Comparison of ENCODE assay signal across 25 cellular contexts in genomic region chr18:22683786-22684185, GRCh38.
DNase-seq lines count a peak whose midpoint lies in the region; TF ChIP-seq lines count a peak whose summit lies in the region.
"Had no signal": no experiment of that assay in that cellular context is flagged by ENCODE, and none has a peak within 500 bp of the region (broad histone marks: within the 10 kb centered on the region; RNA-seq: fewer than 3 reads in every experiment).

No MANE protein-coding gene starts in this region.

- H3K27ac Mint-ChIP-seq in type B pancreatic cell = peak overlapping the region; percentile 73
- H3K27ac Mint-ChIP-seq in neural progenitor cell = no peak overlapping the region
- H3K27ac Mint-ChIP-seq: activated CD4-positive, alpha-beta T cell treated with anti-CD3 and anti-CD28 coated beads, Interleukin-2, amount 10 ng/mL, durations not matched to agents 24 days and 14 days; CD4-positive, CD25-positive, alpha-beta regulatory T cell; endodermal cell; naive thymus-derived CD8-positive, alpha-beta T cell; stimulated activated effector memory CD8-positive, alpha-beta T cell treated with anti-CD3 and anti-CD28 coated beads, Interleukin-12 subunit alpha, Interleukin-12 subunit beta, amount 100 ng/mL, for 72 hours had no signal

- peaks cover 14 to 29% (median 21%) of the 10 kb centered on the region in 4 donors for H3K4me1 ChIP-seq in esophagus muscularis mucosa
- peaks cover 6 to 21% of the 10 kb centered on the region in 2 donors for H3K4me1 ChIP-seq in muscle layer of duodenum (ENCODE audit: control insufficient read depth in 1 of 2, insufficient read depth in 2 of 2, low read length in 2 of 2)
- no peaks in the 10 kb centered on the region for H3K4me1 ChIP-seq in neural progenitor cell
- H3K4me1 ChIP-seq: breast epithelium had no signal

- H3K79me2 ChIP-seq in neural progenitor cell (ENCODE audit: low read depth) = no peaks in the 10 kb centered on the region

- H3K36me3 ChIP-seq in esophagus muscularis mucosa = no peaks in the 10 kb centered on the region
- no peaks in the 10 kb centered on the region for H3K36me3 ChIP-seq in muscle layer of duodenum (ENCODE audit: control insufficient read depth in 1 of 2, insufficient read depth in 2 of 2, low read length in 2 of 2)
- no peaks in the 10 kb centered on the region for H3K36me3 ChIP-seq in H7 (replicated peaks; ENCODE audit: control insufficient read depth, insufficient read depth, low read length)
- no peaks in the 10 kb centered on the region for H3K36me3 ChIP-seq in neural progenitor cell
- H3K36me3 ChIP-seq: breast epithelium, ovary, suprapubic skin had no signal

- H3K36me3 Mint-ChIP-seq in type B pancreatic cell (no peaks in the 10 kb centered on the region), neural progenitor cell (no peaks in the 10 kb centered on the region)
- H3K36me3 Mint-ChIP-seq: CD4-positive, CD25-positive, alpha-beta regulatory T cell; naive thymus-derived CD8-positive, alpha-beta T cell; stimulated activated effector memory CD8-positive, alpha-beta T cell treated with anti-CD3 and anti-CD28 coated beads, Interleukin-12 subunit alpha, Interleukin-12 subunit beta, amount 100 ng/mL, for 72 hours had no signal

- H3K27me3 Mint-ChIP-seq in type B pancreatic cell (no peaks in the 10 kb centered on the region), neural progenitor cell (ENCODE audit: insufficient read depth, low read depth) (peaks cover 4% of the 10 kb centered on the region)
- H3K27me3 Mint-ChIP-seq: activated CD4-positive, alpha-beta T cell treated with anti-CD3 and anti-CD28 coated beads, Interleukin-2, amount 10 ng/mL, durations not matched to agents 24 days and 14 days had no signal

- no peak overlapping the region for H3K4me2 ChIP-seq in neural progenitor cell
- H3K4me2 ChIP-seq: PC-9 had no signal

- H3K4me1 Mint-ChIP-seq in type B pancreatic cell (ENCODE audit: unreplicated experiment) (peaks cover 23% of the 10 kb centered on the region), neural progenitor cell (no peaks in the 10 kb centered on the region)
- H3K4me1 Mint-ChIP-seq: activated CD4-positive, alpha-beta T cell treated with anti-CD3 and anti-CD28 coated beads, Interleukin-2, amount 10 ng/mL, durations not matched to agents 24 days and 14 days; CD4-positive, CD25-positive, alpha-beta regulatory T cell; endodermal cell; naive thymus-derived CD8-positive, alpha-beta T cell; stimulated activated effector memory CD8-positive, alpha-beta T cell treated with anti-CD3 and anti-CD28 coated beads, Interleukin-12 subunit alpha, Interleukin-12 subunit beta, amount 100 ng/mL, for 72 hours had no signal

- H3K9me3 ChIP-seq in esophagus muscularis mucosa = no peaks in the 10 kb centered on the region
- H3K9me3 ChIP-seq in muscle layer of duodenum (ENCODE audit: control insufficient read depth in 1 of 2, low read length in 2 of 2) = peaks cover 0 to 4% of the 10 kb centered on the region in 2 donors
- H3K9me3 ChIP-seq in neural progenitor cell (ENCODE audit: low read depth) = no peaks in the 10 kb centered on the region
- H3K9me3 ChIP-seq: ovary had no signal

- no peaks in the 10 kb centered on the region for H4K20me1 ChIP-seq in neural progenitor cell (ENCODE audit: low read depth)

- TF ChIP-seq EP300 in esophagus muscularis mucosa (IDR thresholded peaks at IDR 0.05) = no peak

- peak; percentile 34 for DNase-seq in DMS53 (lab: John Stamatoyannopoulos, UW)
- DNase-seq in DMS53 treated with DMSO at 0.1 percent for 48 hours (lab: John Stamatoyannopoulos, UW; ENCODE audit: unreplicated experiment) = no peak
- DNase-seq in esophagus muscularis mucosa (ENCODE audit: extremely low spot score) = no peak
- DNase-seq in type B pancreatic cell (ENCODE audit: extremely low spot score, unreplicated experiment) = no peak
- no peak for DNase-seq in H7
- no peak for DNase-seq in activated CD8-positive, alpha-beta memory T cell treated with anti-CD3 and anti-CD28 coated beads, Interleukin-2, amount 50 U/mL, for 4 hours
- no peak for DNase-seq in neural progenitor cell (ENCODE audit: low spot score)
- DNase-seq: 8988T; activated CD4-positive, alpha-beta T cell treated with anti-CD3 and anti-CD28 coated beads, Interleukin-2, amount 10 ng/mL, durations not matched to agents 24 days and 14 days; activated T-cell treated with anti-CD3 and anti-CD28 coated beads, Interleukin-2, amount 50 U/mL, for 4 hours; CD4-positive, CD25-positive, alpha-beta regulatory T cell; DMS 273 treated with DMSO at 0.1 percent for 48 hours; endodermal cell; hippocampal formation; mesendoderm; naive thymus-derived CD8-positive, alpha-beta T cell; NCI-H1930; SIG-M5; stimulated activated CD4-positive, alpha-beta T cell treated with anti-CD3 and anti-CD28 coated beads, Interleukin-4, amount 100 ng/mL, for 24 hours had no signal

- H3K9ac ChIP-seq in neural progenitor cell = no peak overlapping the region

- H3K4me3 Mint-ChIP-seq in type B pancreatic cell (no peak overlapping the region), neural progenitor cell (no peak overlapping the region)
- H3K4me3 Mint-ChIP-seq: activated CD4-positive, alpha-beta T cell treated with anti-CD3 and anti-CD28 coated beads, Interleukin-2, amount 10 ng/mL, durations not matched to agents 24 days and 14 days; activated T-cell treated with anti-CD3 and anti-CD28 coated beads, Interleukin-2, amount 50 U/mL, for 4 hours; CD4-positive, CD25-positive, alpha-beta regulatory T cell; endodermal cell; naive thymus-derived CD8-positive, alpha-beta T cell; stimulated activated effector memory CD8-positive, alpha-beta T cell treated with anti-CD3 and anti-CD28 coated beads, Interleukin-12 subunit alpha, Interleukin-12 subunit beta, amount 100 ng/mL, for 72 hours had no signal

- H3F3A ChIP-seq in neural progenitor cell (ENCODE audit: low read depth) = no peaks in the 10 kb centered on the region

- intact Hi-C loops in esophagus muscularis mucosa (cut with DNase I) = loop anchor here (10.0 kb wide), 1 partner anchor 119 kb away; no protein-coding TSS in a partner anchor

- H3K27me3 ChIP-seq in esophagus muscularis mucosa = no peaks in the 10 kb centered on the region
- H3K27me3 ChIP-seq in muscle layer of duodenum (ENCODE audit: low read depth, low read length) = no peaks in the 10 kb centered on the region
- H3K27me3 ChIP-seq in H7 (ENCODE audit: control insufficient read depth, insufficient read depth, low read length) = no peaks in the 10 kb centered on the region
- H3K27me3 ChIP-seq in neural progenitor cell = no peaks in the 10 kb centered on the region
- H3K27me3 ChIP-seq: breast epithelium, ovary, suprapubic skin had no signal

- 48% methylated on average over 2 of the region's 2 CpGs for WGBS in esophagus muscularis mucosa

- no peak overlapping the region for H3K4me3 ChIP-seq in esophagus muscularis mucosa
- H3K4me3 ChIP-seq in muscle layer of duodenum (ENCODE audit: low read depth in 1 of 2, low read length in 2 of 2) = no peak overlapping the region
- H3K4me3 ChIP-seq in H7 (ENCODE audit: insufficient read depth, low read depth, low read length) = no peak overlapping the region
- H3K4me3 ChIP-seq in neural progenitor cell = no peak overlapping the region
- H3K4me3 ChIP-seq: ovary, PC-9, suprapubic skin had no signal

- H2AFZ ChIP-seq in neural progenitor cell (replicated peaks) = no peak overlapping the region
- H2AFZ ChIP-seq: PC-9 had no signal

- TF ChIP-seq POLR2A in esophagus muscularis mucosa (IDR thresholded peaks at IDR 0.05; ENCODE audit: low read depth) = no peak

- H3K27ac ChIP-seq in esophagus muscularis mucosa (replicated peaks in 1 of 4) (peak overlapping the region in 3 of 4 donors; percentile 18 to 57 (median 53)), muscle layer of duodenum (ENCODE audit: low read length) (peak overlapping the region; percentile 68), neural progenitor cell (no peak overlapping the region)
- H3K27ac ChIP-seq: ovary, PC-9, suprapubic skin had no signal

- no peaks in the 10 kb centered on the region for H3K9me3 Mint-ChIP-seq in type B pancreatic cell
- H3K9me3 Mint-ChIP-seq in neural progenitor cell = peaks cover 7% of the 10 kb centered on the region
- H3K9me3 Mint-ChIP-seq: activated CD4-positive, alpha-beta T cell treated with anti-CD3 and anti-CD28 coated beads, Interleukin-2, amount 10 ng/mL, durations not matched to agents 24 days and 14 days; activated T-cell treated with anti-CD3 and anti-CD28 coated beads, Interleukin-2, amount 50 U/mL, for 4 hours; stimulated activated effector memory CD8-positive, alpha-beta T cell treated with anti-CD3 and anti-CD28 coated beads, Interleukin-12 subunit alpha, Interleukin-12 subunit beta, amount 100 ng/mL, for 72 hours had no signal

- TF ChIP-seq CTCF in esophagus muscularis mucosa (IDR thresholded peaks at IDR 0.05) (no peak), type B pancreatic cell (conservative IDR thresholded peaks at IDR 0.05) (no peak), neural progenitor cell (IDR thresholded peaks at IDR 0.05) (no peak)
